7 cellular contexts compared by ENCODE assay signal in genomic region chr20:52267418-52267817, GRCh38.
"Had no signal": no experiment of that assay in that cellular context is flagged by ENCODE, and none has a peak within 500 bp of the region (broad histone marks: within the 10 kb centered on the region; RNA-seq: fewer than 3 reads in every experiment).

No MANE protein-coding gene starts in this region.

- DNase-seq: H9, IMR-90, KG1 had no signal

- H3K27ac Mint-ChIP-seq: GM23338, H9 had no signal

- H3K9me3 Mint-ChIP-seq: GM23338, H9 had no signal

- ATAC-seq: GM23338, K562 had no signal

- H3K4me1 Mint-ChIP-seq: GM23338, H9 had no signal

- FAIRE-seq: H1, H54, K562 had no signal

- H3K4me3 ChIP-seq: GM23338, K562 had no signal

- H3K4me3 Mint-ChIP-seq: GM23338, H9 had no signal
